In genomic region chr3:193240436-193240849, GRCh38 we compare ENCODE assay signal across 8 cellular contexts. TPM values are rescaled to one million over a fixed set of nuclear protein-coding genes. Genes with fewer than 3 reads are reported as not detected.
DNase-seq lines count a peak whose midpoint lies in the region; ATAC-seq and TF ChIP-seq lines count a peak whose summit lies in the region.

No MANE protein-coding gene starts in this region.

- no peak overlapping the region for H3K27ac ChIP-seq in AG04450 (ENCODE audit: low read depth, low read length)
- H3K27ac ChIP-seq in dorsolateral prefrontal cortex, result peak overlapping the region in 39 of 59 donors; percentile 3 to 84 (median 66)

- H3K4me3 ChIP-seq in AG04450 (ENCODE audit: low read depth, low read length), result peak overlapping the region; percentile 51
- H3K4me3 ChIP-seq in dorsolateral prefrontal cortex, result peak overlapping the region; percentile 40 to 77 (median 63)
- no peak overlapping the region for H3K4me3 ChIP-seq in mucosa of descending colon

- peaks cover 3% of the 10 kb centered on the region; the same call in 1 of the 2 replicates for H3K9me3 ChIP-seq in AG04450 (ENCODE audit: control insufficient read depth, insufficient read depth, low read length)
- no peaks in the 10 kb centered on the region for H3K9me3 ChIP-seq in mucosa of descending colon

- peak; percentile 6 for ATAC-seq in HG03520 (IDR thresholded peaks at IDR 0.05; ENCODE audit: unreplicated experiment)
- peak; percentile 6 for ATAC-seq in mucosa of descending colon
- ATAC-seq in HG03439 (IDR thresholded peaks at IDR 0.05; ENCODE audit: unreplicated experiment), result no peak
- no peak for ATAC-seq in GM18861 (IDR thresholded peaks at IDR 0.05; ENCODE audit: unreplicated experiment)

- POLR2A ChIA-PET in AG04450 (lab: Yijun Ruan, JAX), result no interaction called here

- TF ChIP-seq CTCF in AG04450 (IDR thresholded peaks at IDR 0.05; ENCODE audit: low read depth, low read length) (no peak), dorsolateral prefrontal cortex (IDR thresholded peaks at IDR 0.05 in 54 of 56, conservative IDR thresholded peaks at IDR 0.05 in 2 of 56; ENCODE audit: low read depth in 1 of 56, partially characterized antibody in 56 of 56) (no peak), mucosa of descending colon (IDR thresholded peaks at IDR 0.05) (no peak)

- no peaks in the 10 kb centered on the region for H3K36me3 ChIP-seq in mucosa of descending colon (ENCODE audit: low read depth)

- DNase-seq in AG04450 (ENCODE audit: low read depth, low spot score), result no peak
- DNase-seq in dorsolateral prefrontal cortex, result peak in 1 of 10 donors; percentile 13
- DNase-seq in mucosa of descending colon, result no peak
- no peak for DNase-seq in stimulated activated CD4-positive, alpha-beta T cell treated with anti-CD3 and anti-CD28 coated beads, Interleukin-4, amount 100 ng/mL, for 1 hour
- DNase-seq in T-helper 1 cell, result no peak

- CTCF ChIA-PET in AG04450 (lab: Charles Lee), result interaction anchor here (0.9 kb wide), 1 partner anchor 427 kb away, joined by 3 read pairs; no protein-coding TSS in a partner anchor

- no peaks in the 10 kb centered on the region for H3K4me1 ChIP-seq in mucosa of descending colon (ENCODE audit: low read depth)

- intact Hi-C loops in dorsolateral prefrontal cortex (cut with DNase I), result loop anchor here in 1 of 2 donors (5.0 kb wide), 1 partner anchor 323 kb away; the partner anchor contains the start of gene MB21D2
- intact Hi-C loops in mucosa of descending colon (cut with DNase I, micrococcal nuclease), result no loop called here

- H3K27me3 ChIP-seq in AG04450 (ENCODE audit: control insufficient read depth, insufficient read depth, low read length) (peaks cover 3% of the 10 kb centered on the region), dorsolateral prefrontal cortex (no peaks in the 10 kb centered on the region)

RNA-seq across cellular contexts. Expression of gene PLAAT1, which starts 0.6 kb away (rescaled TPM):
- not detected in 2 replicates for polyA plus RNA-seq in AG04450 (2011; rRNA removed)
- not detected in 2 replicates for polyA minus RNA-seq in AG04450 (2011; rRNA and poly(A)+ RNA removed)
- total RNA-seq in dorsolateral prefrontal cortex, result 10 to 100 TPM in 43 of 120 experiments, 1 to 10 TPM in 77; 4.2 to 17.9 (median 9.0) TPM
- under 1 TPM in 1 of 3 donors, not detected in 2; 0.73 TPM for total RNA-seq in mucosa of descending colon

Comparison
In these comparisons a context has a peak if more than half of its experiments do, and no peak if none do; other contexts are left out.
1. ATAC-seq: peak in HG03520 (single experiment) and mucosa of descending colon (single experiment); none in HG03439 (single experiment) and GM18861 (single experiment).